ENCODE assay signal across 9 cellular contexts in genomic region chr10:31490858-31491504, GRCh38.
DNase-seq lines count a peak whose midpoint lies in the region; ATAC-seq and TF ChIP-seq lines count a peak whose summit lies in the region.
"Had no signal": no experiment of that assay in that cellular context is flagged by ENCODE, and none has a peak within 500 bp of the region (broad histone marks: within the 10 kb centered on the region; RNA-seq: fewer than 3 reads in every experiment).

No MANE protein-coding gene starts in this region.

- H4K20me1 ChIP-seq in DND-41 (ENCODE audit: insufficient read depth, low read length) = 0 out of 2 replicates have a peak, but pooled peaks cover 3% of the 10 kb centered on the region

- TF ChIP-seq CTCF in DND-41 (IDR thresholded peaks at IDR 0.05; ENCODE audit: borderline replicate concordance, extremely low read depth, low read length, poor library complexity, severe bottlenecking) = peak; percentile 77
- TF ChIP-seq CTCF in RWPE2 (IDR thresholded peaks at IDR 0.05; ENCODE audit: poor library complexity, severe bottlenecking) = peak; percentile 62
- TF ChIP-seq CTCF in fibroblast of mammary gland (conservative IDR thresholded peaks at IDR 0.05; ENCODE audit: control insufficient read depth, insufficient read depth, low read depth, low read length) = peak; percentile 67
- peak; percentile 69 for TF ChIP-seq CTCF in progenitor cell of endocrine pancreas (IDR thresholded peaks at IDR 0.05; ENCODE audit: unreplicated experiment)

- no peak overlapping the region for H3K9ac ChIP-seq in DND-41 (ENCODE audit: low read depth, low read length)

- H3K4me1 ChIP-seq in DND-41 (ENCODE audit: insufficient read depth, low read length) (no peaks in the 10 kb centered on the region), RWPE2 (ENCODE audit: insufficient read depth, poor library complexity, severe bottlenecking) (no peaks in the 10 kb centered on the region)

- H3K4me3 ChIP-seq in DND-41 (ENCODE audit: low read depth in 1 of 2, low read length in 2 of 2) (no peak overlapping the region), RWPE2 (ENCODE audit: severe bottlenecking) (no peak overlapping the region), fibroblast of mammary gland (ENCODE audit: control insufficient read depth, low read depth, low read length) (no peak overlapping the region)

- no peak overlapping the region for H2AFZ ChIP-seq in DND-41 (ENCODE audit: low read depth, low read length)

- H3K27me3 ChIP-seq in DND-41 (ENCODE audit: insufficient read depth, low read length, poor library complexity) (no peaks in the 10 kb centered on the region), RWPE2 (ENCODE audit: insufficient read depth, poor library complexity, severe bottlenecking) (peaks cover 15% of the 10 kb centered on the region)

- H3K9me3 Mint-ChIP-seq in progenitor cell of endocrine pancreas (ENCODE audit: low read depth) = peaks cover 5% of the 10 kb centered on the region
- H3K9me3 Mint-ChIP-seq: T-helper 1 cell treated with Interleukin-12 subunit alpha and Interleukin-12 subunit beta and Interleukin-4 antibody, amounts not matched to agents 30 μg/mL and 1 μg/mL, for 36 hours had no signal

- H3K4me1 Mint-ChIP-seq in progenitor cell of endocrine pancreas (ENCODE audit: low read depth) = peaks cover 8% of the 10 kb centered on the region

- H3K4me2 ChIP-seq in DND-41 (ENCODE audit: insufficient read depth, low read length) = no peak overlapping the region

- H3K27ac Mint-ChIP-seq in progenitor cell of endocrine pancreas = no peak overlapping the region
- H3K27ac Mint-ChIP-seq: T-helper 1 cell treated with Interleukin-12 subunit alpha and Interleukin-12 subunit beta and Interleukin-4 antibody, amounts not matched to agents 30 μg/mL and 1 μg/mL, for 36 hours had no signal

- H3K36me3 ChIP-seq in DND-41 (ENCODE audit: insufficient read depth, low read length) (peaks cover 44% of the 10 kb centered on the region; the same call in 1 of the 2 replicates), RWPE2 (ENCODE audit: low read depth) (no peaks in the 10 kb centered on the region)

- H3K36me3 Mint-ChIP-seq in progenitor cell of endocrine pancreas (ENCODE audit: insufficient read depth) = no peaks in the 10 kb centered on the region

- peaks cover 3% of the 10 kb centered on the region for H3K27me3 Mint-ChIP-seq in progenitor cell of endocrine pancreas

- peaks cover 98% of the 10 kb centered on the region for H3K79me2 ChIP-seq in DND-41 (ENCODE audit: insufficient read depth, low read length)

- no peak overlapping the region for H3K4me3 Mint-ChIP-seq in progenitor cell of endocrine pancreas (ENCODE audit: low read depth)
- H3K4me3 Mint-ChIP-seq: T-helper 1 cell treated with Interleukin-12 subunit alpha and Interleukin-12 subunit beta and Interleukin-4 antibody, amounts not matched to agents 30 μg/mL and 1 μg/mL, for 36 hours had no signal

- DNase-seq in DND-41 (peak; percentile 49), H4 (ENCODE audit: low spot score) (peak; percentile 36), RWPE2 (ENCODE audit: low spot score) (no peak), fibroblast of mammary gland (ENCODE audit: low read depth) (peak; percentile 66), progenitor cell of endocrine pancreas (ENCODE audit: low spot score, unreplicated experiment) (no peak), retina (no peak), NCI-H1092 treated with DMSO at 0.1 percent for 48 hours (lab: John Stamatoyannopoulos, UW) (no peak)
- DNase-seq in stimulated activated naive CD8-positive, alpha-beta T cell treated with anti-CD3 and anti-CD28 coated beads, Interleukin-15, Interleukin-2, amounts not matched to agents 100 U/mL and 50 U/mL, for 24 hours = no peak

- H3K27ac ChIP-seq in DND-41 (ENCODE audit: low read length) = peak overlapping the region; percentile 52
- no peak overlapping the region for H3K27ac ChIP-seq in RWPE2 (ENCODE audit: poor library complexity, severe bottlenecking)

- ATAC-seq in DND-41 (ENCODE audit: insufficient read depth, low read depth) = peak; percentile 87
- ATAC-seq in RWPE2 (ENCODE audit: low read depth) = 0 out of 3 replicates have a peak, but pooled peaks have one; percentile 38
- ATAC-seq in stimulated activated naive CD8-positive, alpha-beta T cell treated with anti-CD3 and anti-CD28 coated beads, Interleukin-15, Interleukin-2, amounts not matched to agents 100 U/mL and 50 U/mL, for 24 hours = no peak

- H3K9me3 ChIP-seq in DND-41 (ENCODE audit: insufficient read depth, low read length, severe bottlenecking) = peaks cover 10% of the 10 kb centered on the region
- H3K9me3 ChIP-seq in RWPE2 (ENCODE audit: severe bottlenecking) = no peaks in the 10 kb centered on the region

Comparison
In these comparisons a context has a peak if more than half of its experiments do, and no peak if none do; other contexts are left out.
1. DNase-seq: peak in DND-41 (single experiment), H4 (single experiment) and fibroblast of mammary gland (single experiment); none in RWPE2 (single experiment), progenitor cell of endocrine pancreas (single experiment), stimulated activated naive CD8-positive, alpha-beta T cell treated with anti-CD3 and anti-CD28 coated beads, Interleukin-15, Interleukin-2, amounts not matched to agents 100 U/mL and 50 U/mL, for 24 hours (single experiment), retina (single experiment) and NCI-H1092 treated with DMSO at 0.1 percent for 48 hours (single experiment).
2. Peak in every context shown above with its lines, with median percentiles within 50 percentile points of each other: CTCF ChIP-seq.